In genomic region chr7:112547916-112548315, GRCh38 we compare ENCODE assay signal across 14 cellular contexts.
"Had no signal": no experiment of that assay in that cellular context is flagged by ENCODE, and none has a peak within 500 bp of the region (broad histone marks: within the 10 kb centered on the region; RNA-seq: fewer than 3 reads in every experiment).

No MANE protein-coding gene starts in this region.

- H3K9me3 ChIP-seq: left ventricle myocardium inferior, right lobe of liver, testis, upper lobe of right lung had no signal

- H3K4me1 ChIP-seq: left ventricle myocardium inferior, right lobe of liver, testis, upper lobe of right lung had no signal

- H3K27me3 ChIP-seq: cardiac muscle cell, hepatocyte, testis had no signal

- DNase-seq: activated CD4-positive, alpha-beta T cell treated with anti-CD3 and anti-CD28 coated beads, Interleukin-2, amount 10 ng/mL, durations not matched to agents 7 days and 5 days; activated CD8-positive, alpha-beta memory T cell treated with anti-CD3 and anti-CD28 coated beads, Interleukin-2, amount 50 U/mL, for 48 hours; activated naive CD8-positive, alpha-beta T cell treated with anti-CD3 and anti-CD28 coated beads for 36 hours; anterior cingulate cortex; dorsolateral prefrontal cortex; left ventricle myocardium inferior; mesendoderm; right lobe of liver; stimulated activated CD4-positive, alpha-beta T cell treated with anti-CD3 and anti-CD28 coated beads, Interleukin-1b, Interleukin-23, amount 100 ng/mL, for 48 hours; stimulated activated naive CD8-positive, alpha-beta T cell treated with anti-CD3 and anti-CD28 coated beads, Interleukin-15, amount 100 ng/mL, for 72 hours; testis; upper lobe of right lung had no signal

- H3K4me3 ChIP-seq: cardiac muscle cell, dorsolateral prefrontal cortex, hepatocyte, left ventricle myocardium inferior, right lobe of liver, upper lobe of right lung had no signal

- H3K36me3 ChIP-seq: cardiac muscle cell, left ventricle myocardium inferior, right lobe of liver, upper lobe of right lung had no signal

- ATAC-seq: right lobe of liver had no signal

- H3K27ac ChIP-seq: cardiac muscle cell, dorsolateral prefrontal cortex, hepatocyte, left ventricle myocardium inferior, right lobe of liver, testis, upper lobe of right lung had no signal
